Comparison of ENCODE assay signal across 29 cellular contexts in genomic region chr4:124079174-124079780, GRCh38.
A peak's percentile ranks its signal among the peaks of the same experiment; 100 is the strongest.
DNase-seq lines count a peak whose midpoint lies in the region; ATAC-seq, FAIRE-seq and TF ChIP-seq lines count a peak whose summit lies in the region.
"Had no signal": no experiment of that assay in that cellular context is flagged by ENCODE, and none has a peak within 500 bp of the region (broad histone marks: within the 10 kb centered on the region; RNA-seq: fewer than 3 reads in every experiment).

No MANE protein-coding gene starts in this region.

- peak overlapping the region; percentile 60 for H2BK5ac ChIP-seq in IMR-90 (ENCODE audit: low read depth, low read length, poor library complexity, severe bottlenecking)

- H4K5ac ChIP-seq in IMR-90 (ENCODE audit: low read depth, low read length), result no peak overlapping the region; the same call in 1 of the 2 replicates

- whole genome bisulfite sequencing in IMR-90 (ENCODE audit: extremely low coverage in 2 of 2, insufficient read length in 1 of 2), 2 experiments, result no CpG with 5 or more reads among the region's 1 CpG

- no peak overlapping the region for H2AK9ac ChIP-seq in IMR-90 (replicated peaks; ENCODE audit: low read depth, low read length, poor library complexity)

- H3K4me2 ChIP-seq in IMR-90 (ENCODE audit: low read depth, low read length) (no peak overlapping the region), astrocyte (ENCODE audit: low read length) (no peak overlapping the region)
- H3K4me2 ChIP-seq: BLaER1 treated with 17β-estradiol and CSF1 and Interleukin-3, amounts not matched to agents 10 nM and 100 nM; GM23338 had no signal

- H4K91ac ChIP-seq in IMR-90 (ENCODE audit: insufficient read depth, low read depth, low read length), result no peak overlapping the region

- ATAC-seq in IMR-90 (ENCODE audit: low read depth) (peak; percentile 73), GM18511 (IDR thresholded peaks at IDR 0.05; ENCODE audit: unreplicated experiment) (no peak)
- ATAC-seq: GM23338, left cardiac atrium, WTC11 had no signal

- no peaks in the 10 kb centered on the region for H3K79me1 ChIP-seq in IMR-90 (ENCODE audit: low read depth in 1 of 2, low read length in 2 of 2)

- H3K9me3 ChIP-seq in IMR-90 (ENCODE audit: control insufficient read depth, insufficient read depth, low read length) (peaks cover 2% of the 10 kb centered on the region; the same call in 1 of the 2 replicates), astrocyte (ENCODE audit: insufficient read depth, low read depth, low read length) (no peaks in the 10 kb centered on the region)
- H3K9me3 ChIP-seq: adrenal gland had no signal

- TF ChIP-seq POLR2A in IMR-90 (IDR thresholded peaks at IDR 0.05; ENCODE audit: low read depth, low read length) (no peak), GM12892 (IDR thresholded peaks at IDR 0.05; ENCODE audit: low read depth, low read length) (no peak)

- peaks cover 18% of the 10 kb centered on the region for H3K9me3 Mint-ChIP-seq in astrocyte (ENCODE audit: unreplicated experiment)

- H2AK5ac ChIP-seq in IMR-90 (ENCODE audit: low read depth, low read length), result no peak overlapping the region

- no peaks in the 10 kb centered on the region for H4K20me1 ChIP-seq in IMR-90 (ENCODE audit: insufficient read depth, low read length)
- no peaks in the 10 kb centered on the region for H4K20me1 ChIP-seq in astrocyte (ENCODE audit: insufficient read depth, low read length)
- H4K20me1 ChIP-seq: BLaER1 treated with 17β-estradiol and CSF1 and Interleukin-3, amounts not matched to agents 10 nM and 100 nM had no signal

- H3K56ac ChIP-seq in IMR-90 (ENCODE audit: extremely low read depth, insufficient read depth, low read length), result no peak overlapping the region

- TF ChIP-seq RAD21 in IMR-90 (IDR thresholded peaks at IDR 0.05; ENCODE audit: low read length), result no peak

- H3K27ac ChIP-seq in IMR-90 (ENCODE audit: insufficient read depth, low read length) (no peak overlapping the region), astrocyte (ENCODE audit: low read depth, low read length) (no peak overlapping the region)
- H3K27ac ChIP-seq: adrenal gland; BLaER1 treated with 17β-estradiol and CSF1 and Interleukin-3, amounts not matched to agents 10 nM and 100 nM; right atrium auricular region; tibial nerve had no signal

- in situ Hi-C loops in Caki2 (cut with HindIII; ENCODE audit: low pct_unique_long_range_greater_than_20kb, low sequenced_read_pairs), result no loop called here
- in situ Hi-C loops in IMR-90 (cut with MboI; ENCODE audit: low sequenced_read_pairs), result no loop called here

- no peaks in the 10 kb centered on the region for H3K4me1 Mint-ChIP-seq in astrocyte (ENCODE audit: low read depth, unreplicated experiment)
- H3K4me1 Mint-ChIP-seq: GM23338, WTC11 had no signal

- H2AFZ ChIP-seq in IMR-90 (replicated peaks; ENCODE audit: low read length, poor library complexity), result no peak overlapping the region
- H2AFZ ChIP-seq in astrocyte (ENCODE audit: low read depth, low read length), result no peak overlapping the region
- H2AFZ ChIP-seq: GM23338 had no signal

- no peak overlapping the region for H3K14ac ChIP-seq in IMR-90 (replicated peaks; ENCODE audit: low read depth, low read length)

- H4K8ac ChIP-seq in IMR-90 (ENCODE audit: low read depth in 2 of 2, low read length in 2 of 2), result no peak overlapping the region

- no peak overlapping the region for H2BK120ac ChIP-seq in IMR-90 (ENCODE audit: low read depth, low read length)

- dilution Hi-C loops in IMR-90 (cut with HindIII; ENCODE audit: low sequenced_read_pairs, unreplicated experiment), result no loop called here

- POLR2A ChIA-PET in IMR-90 (lab: Charles Lee; ENCODE audit: unreplicated experiment), result no interaction called here

- BruUV-seq in IMR-90 (replicated peaks; lab: Mats Ljungman, UMichigan), result no TSS peak

- H3K4me3 ChIP-seq in IMR-90 (ENCODE audit: insufficient read depth, low read depth, low read length), result no peak overlapping the region
- no peak overlapping the region for H3K4me3 ChIP-seq in astrocyte (ENCODE audit: insufficient read depth, low read depth, low read length)
- H3K4me3 ChIP-seq: adrenal gland; BLaER1 treated with 17β-estradiol and CSF1 and Interleukin-3, amounts not matched to agents 10 nM and 100 nM; GM23338; right atrium auricular region; tibial nerve had no signal

- no peak overlapping the region for H3K23ac ChIP-seq in IMR-90 (ENCODE audit: low read depth, low read length)

- H3K4ac ChIP-seq in IMR-90 (ENCODE audit: low read depth, low read length), result no peak overlapping the region

- no peaks in the 10 kb centered on the region for H3K27me3 Mint-ChIP-seq in astrocyte (ENCODE audit: low read depth, unreplicated experiment)

- DNase-seq in Caki2 (ENCODE audit: low read depth) (peak; percentile 17), IMR-90 (peak; percentile 66), astrocyte (ENCODE audit: low read depth) (peak; percentile 71), iris pigment epithelial cell (ENCODE audit: low read depth) (peak; percentile 75), NCI-H187 (lab: John Stamatoyannopoulos, UW) (no peak), GM12892 (ENCODE audit: insufficient read length) (no peak)
- no peak for DNase-seq in activated CD4-positive, alpha-beta T cell treated with anti-CD3 and anti-CD28 coated beads for 4 hours
- DNase-seq: ACHN; activated naive CD4-positive, alpha-beta T cell treated with Interleukin-2 at 50 U/mL for 16 hours; adrenal gland; Caco-2; DND-41; left cardiac atrium; mammary epithelial cell; NCI-H1105 treated with DMSO at 0.1 percent for 48 hours; NCI-H2029 treated with DMSO at 0.1 percent for 48 hours; NCI-H446; SHP77; stimulated activated CD4-positive, alpha-beta T cell treated with anti-CD3 and anti-CD28 coated beads, Interleukin-2, amount 100 ng/mL, for 48 hours; SW 1271; T1000 had no signal

- H2BK20ac ChIP-seq in IMR-90 (ENCODE audit: low read depth, low read length), result no peak overlapping the region

- H3K27me3 ChIP-seq in IMR-90 (ENCODE audit: control insufficient read depth, insufficient read depth, low read length) (no peaks in the 10 kb centered on the region), astrocyte (ENCODE audit: insufficient read depth, low read length) (no peaks in the 10 kb centered on the region)
- H3K27me3 ChIP-seq: adrenal gland; BLaER1 treated with 17β-estradiol and CSF1 and Interleukin-3, amounts not matched to agents 10 nM and 100 nM; right atrium auricular region; tibial nerve had no signal

- no peaks in the 10 kb centered on the region for H3K4me1 ChIP-seq in IMR-90 (ENCODE audit: control insufficient read depth, insufficient read depth, low read length)
- no peaks in the 10 kb centered on the region for H3K4me1 ChIP-seq in astrocyte (ENCODE audit: insufficient read depth, low read length)
- H3K4me1 ChIP-seq: adrenal gland, Caco-2, right atrium auricular region, tibial nerve had no signal

- H2BK15ac ChIP-seq in IMR-90 (ENCODE audit: low read depth, low read length), result no peak overlapping the region

- intact Hi-C loops in IMR-90 (cut with micrococcal nuclease), result no loop called here

- H3K36me3 ChIP-seq in IMR-90 (ENCODE audit: control insufficient read depth, insufficient read depth, low read length) (no peaks in the 10 kb centered on the region), astrocyte (ENCODE audit: insufficient read depth, low read length) (no peaks in the 10 kb centered on the region)
- H3K36me3 ChIP-seq: adrenal gland; BLaER1 treated with 17β-estradiol and CSF1 and Interleukin-3, amounts not matched to agents 10 nM and 100 nM; right atrium auricular region; tibial nerve had no signal

- no peaks in the 10 kb centered on the region for H3K36me3 Mint-ChIP-seq in astrocyte (ENCODE audit: low read depth, unreplicated experiment)

- CTCF ChIA-PET in IMR-90 (lab: Yijun Ruan, JAX), result no interaction called here

- no peak overlapping the region for H3K4me3 Mint-ChIP-seq in astrocyte (ENCODE audit: unreplicated experiment)
- H3K4me3 Mint-ChIP-seq: GM23338, neural crest cell, WTC11 had no signal

- H3K27ac Mint-ChIP-seq in astrocyte (ENCODE audit: unreplicated experiment), result no peak overlapping the region
- H3K27ac Mint-ChIP-seq: GM23338, WTC11 had no signal

- FAIRE-seq in astrocyte (lab: Jason Lieb, UNC) (no peak), GM12892 (lab: Jason Lieb, UNC) (no peak)
- FAIRE-seq: frontal cortex had no signal

- H3K18ac ChIP-seq in IMR-90 (ENCODE audit: low read depth, low read length), result no peak overlapping the region

- no peak overlapping the region for H3K9ac ChIP-seq in IMR-90 (ENCODE audit: low read depth, low read length)
- H3K9ac ChIP-seq in astrocyte (ENCODE audit: low read length), result no peak overlapping the region
- H3K9ac ChIP-seq: BLaER1 treated with 17β-estradiol and CSF1 and Interleukin-3, amounts not matched to agents 10 nM and 100 nM had no signal

- TF ChIP-seq CTCF in IMR-90 (conservative IDR thresholded peaks at IDR 0.05; ENCODE audit: low read depth, low read length) (no peak), astrocyte (IDR thresholded peaks at IDR 0.05; ENCODE audit: insufficient read depth, low read depth, low read length) (no peak)

- no peaks in the 10 kb centered on the region for H3K79me2 ChIP-seq in astrocyte (ENCODE audit: insufficient read depth, low read length)

- no peaks in the 10 kb centered on the region for H3K9me1 ChIP-seq in IMR-90 (ENCODE audit: insufficient read depth, low read length)

TF ChIP-seq in IMR-90, 13 proteins besides CTCF, POLR2A, EP300 and RAD21:
- TF ChIP-seq RFX5 (IDR thresholded peaks at IDR 0.05; ENCODE audit: low read depth, low read length), result no peak
- no peak for TF ChIP-seq MAFK (IDR thresholded peaks at IDR 0.05; ENCODE audit: low read depth, low read length)
- no peak for TF ChIP-seq SMC3 (IDR thresholded peaks at IDR 0.05; ENCODE audit: low read depth, low read length)
- TF ChIP-seq CEBPB (IDR thresholded peaks at IDR 0.05; ENCODE audit: low read depth, low read length), result peak; percentile 8; the same call in 1 of the 2 replicates

Comparison
In these comparisons a context has a peak if more than half of its experiments do, and no peak if none do; other contexts are left out.
1. DNase-seq: peak in Caki2 (single experiment), IMR-90 (single experiment), astrocyte (single experiment) and iris pigment epithelial cell (single experiment); none in activated CD4-positive, alpha-beta T cell treated with anti-CD3 and anti-CD28 coated beads for 4 hours (0 of 2), NCI-H187 (0 of 2) and GM12892 (single experiment).